18 cellular contexts compared by ENCODE assay signal in genomic region chr17:36469733-36470132, GRCh38. TPM values are rescaled to one million over a fixed set of nuclear protein-coding genes. Genes with fewer than 3 reads are reported as not detected.
DNase-seq lines count a peak whose midpoint lies in the region; ATAC-seq and TF ChIP-seq lines count a peak whose summit lies in the region.
"Had no signal": no experiment of that assay in that cellular context is flagged by ENCODE, and none has a peak within 500 bp of the region (broad histone marks: within the 10 kb centered on the region; RNA-seq: fewer than 3 reads in every experiment).

No MANE protein-coding gene starts in this region.

- no peak for TF ChIP-seq POLR2A in sigmoid colon (IDR thresholded peaks at IDR 0.05)

- no peak overlapping the region for H3K9ac ChIP-seq in BLaER1

- no peaks in the 10 kb centered on the region for H4K20me1 ChIP-seq in BLaER1

- H3K9me3 Mint-ChIP-seq in glutamatergic neuron (ENCODE audit: unreplicated experiment) = peaks cover 10% of the 10 kb centered on the region
- no peaks in the 10 kb centered on the region for H3K9me3 Mint-ChIP-seq in activated T-cell treated with anti-CD3 and anti-CD28 coated beads, Interleukin-2, amount 50 U/mL, for 24 hours
- H3K9me3 Mint-ChIP-seq: CD4-positive, alpha-beta T cell; CD8-positive, alpha-beta T cell had no signal

- no peak for TF ChIP-seq CTCF in glutamatergic neuron (IDR thresholded peaks at IDR 0.05; ENCODE audit: partially characterized antibody, unreplicated experiment)
- TF ChIP-seq CTCF in sigmoid colon (IDR thresholded peaks at IDR 0.05) = no peak
- TF ChIP-seq CTCF in lower lobe of right lung (IDR thresholded peaks at IDR 0.05) = no peak

- H3K4me3 Mint-ChIP-seq in glutamatergic neuron (ENCODE audit: unreplicated experiment) = peak overlapping the region; percentile 74
- no peak overlapping the region for H3K4me3 Mint-ChIP-seq in activated T-cell treated with anti-CD3 and anti-CD28 coated beads, Interleukin-2, amount 50 U/mL, for 24 hours
- H3K4me3 Mint-ChIP-seq: B cell; CD4-positive, alpha-beta T cell; CD8-positive, alpha-beta T cell had no signal

- DNase-seq in H4 (ENCODE audit: low spot score) = peak; percentile 0
- DNase-seq in glutamatergic neuron = no peak
- DNase-seq in sigmoid colon = peak; percentile 0
- no peak for DNase-seq in activated T-cell treated with anti-CD3 and anti-CD28 coated beads, Interleukin-2, amount 50 U/mL, for 24 hours
- DNase-seq in lower lobe of right lung = no peak
- DNase-seq in NAMALWA (ENCODE audit: low spot score) = no peak
- DNase-seq: 8988T; ACHN; AML-193; Caco-2; Calu3; CD4-positive, alpha-beta T cell; CD8-positive, alpha-beta T cell; GF-D8 had no signal

- ATAC-seq in GM21737 (IDR thresholded peaks at IDR 0.05; ENCODE audit: unreplicated experiment) (no peak), lower lobe of right lung (no peak)
- ATAC-seq: CD8-positive, alpha-beta T cell had no signal

- H3K36me3 Mint-ChIP-seq in glutamatergic neuron (ENCODE audit: unreplicated experiment) = no peaks in the 10 kb centered on the region
- H3K36me3 Mint-ChIP-seq in activated T-cell treated with anti-CD3 and anti-CD28 coated beads, Interleukin-2, amount 50 U/mL, for 24 hours (ENCODE audit: low read depth) = no peaks in the 10 kb centered on the region
- H3K36me3 Mint-ChIP-seq: CD8-positive, alpha-beta T cell had no signal

- WGBS in sigmoid colon, 2 donors = 71 to 76% methylated on average over 7 of the region's 7 CpGs

- no peak overlapping the region for H3K4me3 ChIP-seq in BLaER1
- H3K4me3 ChIP-seq in sigmoid colon = no peak overlapping the region
- H3K4me3 ChIP-seq in lower lobe of right lung = no peak overlapping the region

- intact Hi-C loops in sigmoid colon (cut with DNase I) = no loop called here
- intact Hi-C loops in lower lobe of right lung (cut with DNase I) = no loop called here

- H3K9me3 ChIP-seq in BLaER1 (no peaks in the 10 kb centered on the region), sigmoid colon (no peaks in the 10 kb centered on the region), lower lobe of right lung (no peaks in the 10 kb centered on the region)
- H3K9me3 ChIP-seq: Caco-2 had no signal

- peaks cover 33% of the 10 kb centered on the region for H3K4me1 Mint-ChIP-seq in glutamatergic neuron (ENCODE audit: low read depth, unreplicated experiment)
- no peaks in the 10 kb centered on the region for H3K4me1 Mint-ChIP-seq in activated T-cell treated with anti-CD3 and anti-CD28 coated beads, Interleukin-2, amount 50 U/mL, for 24 hours (ENCODE audit: low read depth)

- H3K27me3 ChIP-seq in BLaER1 = no peaks in the 10 kb centered on the region; the same call in 1 of the 2 replicates
- peaks cover 2 to 37% (median 15%) of the 10 kb centered on the region in 3 donors for H3K27me3 ChIP-seq in sigmoid colon
- peaks cover 42% of the 10 kb centered on the region for H3K27me3 ChIP-seq in lower lobe of right lung (ENCODE audit: low read depth)

- no peaks in the 10 kb centered on the region for H3K36me3 ChIP-seq in BLaER1
- no peaks in the 10 kb centered on the region for H3K36me3 ChIP-seq in sigmoid colon
- H3K36me3 ChIP-seq in lower lobe of right lung = no peaks in the 10 kb centered on the region

- H3K4me1 ChIP-seq in BLaER1 = peaks cover 34% of the 10 kb centered on the region
- H3K4me1 ChIP-seq in sigmoid colon = no peaks in the 10 kb centered on the region
- H3K4me1 ChIP-seq in lower lobe of right lung = no peaks in the 10 kb centered on the region

- no peak overlapping the region for H3K27ac ChIP-seq in BLaER1
- H3K27ac ChIP-seq in sigmoid colon = no peak overlapping the region
- no peak overlapping the region for H3K27ac ChIP-seq in lower lobe of right lung
- H3K27ac ChIP-seq: C4-2B had no signal

- H3K27me3 Mint-ChIP-seq in glutamatergic neuron (ENCODE audit: unreplicated experiment) = peaks cover 6% of the 10 kb centered on the region
- peaks cover 53% of the 10 kb centered on the region for H3K27me3 Mint-ChIP-seq in activated T-cell treated with anti-CD3 and anti-CD28 coated beads, Interleukin-2, amount 50 U/mL, for 24 hours

- H3K4me2 ChIP-seq in BLaER1 = peak overlapping the region; percentile 55

- no peak for TF ChIP-seq EP300 in sigmoid colon (IDR thresholded peaks at IDR 0.05)

- H3K27ac Mint-ChIP-seq in glutamatergic neuron (ENCODE audit: unreplicated experiment) = peak overlapping the region; percentile 92
- H3K27ac Mint-ChIP-seq in activated T-cell treated with anti-CD3 and anti-CD28 coated beads, Interleukin-2, amount 50 U/mL, for 24 hours = no peak overlapping the region
- H3K27ac Mint-ChIP-seq: B cell; CD4-positive, alpha-beta T cell; CD8-positive, alpha-beta T cell had no signal

RNA-seq across cellular contexts. Expression of gene ZNHIT3, which starts 16.7 kb away (rescaled TPM):
- total RNA-seq in H4 (2014; rRNA removed; shearing (Covaris generic)) = 44.9 and 62.0 TPM in 2 replicates
- total RNA-seq in glutamatergic neuron (ENCODE audit: unreplicated experiment) (101 TPM), sigmoid colon (10 to 100 TPM; 31.0 to 59.9 (median 44.9) TPM), lower lobe of right lung (30.1 TPM)
- polyA plus RNA-seq in sigmoid colon = 10 to 100 TPM; 49.9 to 60.7 (median 51.8) TPM

Comparison
In these comparisons a context has a peak if more than half of its experiments do, and no peak if none do; other contexts are left out.
1. DNase-seq: peak in H4 (single experiment) and sigmoid colon (single experiment); none in glutamatergic neuron (single experiment), activated T-cell treated with anti-CD3 and anti-CD28 coated beads, Interleukin-2, amount 50 U/mL, for 24 hours (single experiment), lower lobe of right lung (single experiment) and NAMALWA (single experiment).